ENCODE assay signal across 8 cellular contexts in genomic region chr17:79842656-79843474, GRCh38. TPM values are rescaled to one million over a fixed set of nuclear protein-coding genes. Genes with fewer than 3 reads are reported as not detected.
DNase-seq lines count a peak whose midpoint lies in the region; ATAC-seq and TF ChIP-seq lines count a peak whose summit lies in the region.

No MANE protein-coding gene starts in this region.

- CTCF ChIA-PET in Panc1 (lab: Charles Lee), result interaction anchor here (0.5 to 0.9 kb wide), 5 partner anchors 7 to 94 kb away, joined by 3 to 5 read pairs (median 3); no protein-coding TSS in a partner anchor

- BruUV-seq in Panc1 (replicated peaks; lab: Mats Ljungman, UMichigan), result no TSS peak

- H3K4me3 ChIP-seq in Panc1 (ENCODE audit: low read depth in 2 of 2, low read length in 2 of 2) (peak overlapping the region; percentile 50 to 64), epithelial cell of proximal tubule (ENCODE audit: low read depth, low read length) (peak overlapping the region; percentile 62)

- POLR2A ChIA-PET in Panc1 (lab: Charles Lee), result no interaction called here

- TF ChIP-seq CTCF in Panc1 (IDR thresholded peaks at IDR 0.05), result no peak
- no peak for TF ChIP-seq CTCF in epithelial cell of proximal tubule (conservative IDR thresholded peaks at IDR 0.05; ENCODE audit: low read depth, low read length)

- no peaks in the 10 kb centered on the region for H3K27me3 ChIP-seq in Panc1 (ENCODE audit: control insufficient read depth, insufficient read depth, low read length)

- DNase-seq in DMS 273 (lab: John Stamatoyannopoulos, UW; ENCODE audit: unreplicated experiment) (peak; percentile 66), DMS 273 treated with DMSO at 0.1 percent for 48 hours (lab: John Stamatoyannopoulos, UW) (no peak), Panc1 (ENCODE audit: low read depth, low spot score) (no peak), epithelial cell of proximal tubule (ENCODE audit: low read depth) (no peak), NCI-H2107 treated with DMSO at 0.1 percent for 48 hours (lab: John Stamatoyannopoulos, UW; ENCODE audit: unreplicated experiment) (no peak)
- DNase-seq in stimulated activated CD8-positive, alpha-beta memory T cell treated with anti-CD3 and anti-CD28 coated beads, Interleukin-4, amount 100 ng/mL, for 48 hours, result peak; percentile 51
- DNase-seq in stimulated activated CD4-positive, alpha-beta T cell treated with anti-CD3 and anti-CD28 coated beads, Interleukin-12 subunit alpha, Interleukin-12 subunit beta, amount 100 ng/mL, for 4 hours, result no peak

- peaks cover 25% of the 10 kb centered on the region for H3K4me1 ChIP-seq in Panc1 (ENCODE audit: control insufficient read depth, insufficient read depth, low read length)

- H3K9me3 ChIP-seq in Panc1 (ENCODE audit: control insufficient read depth, insufficient read depth, low read depth, low read length), result no peaks in the 10 kb centered on the region

- no peak for ATAC-seq in Panc1
- no peak for ATAC-seq in GM21515 (IDR thresholded peaks at IDR 0.05; ENCODE audit: unreplicated experiment)

- peak overlapping the region; percentile 59 for H3K27ac ChIP-seq in Panc1 (ENCODE audit: low read length)

- in situ Hi-C loops in Panc1 (cut with HindIII; ENCODE audit: low pct_unique_long_range_greater_than_20kb, low sequenced_read_pairs), result no loop called here

- H3K36me3 ChIP-seq in Panc1 (ENCODE audit: control insufficient read depth, insufficient read depth, low read length), result peaks cover 6% of the 10 kb centered on the region; the same call in 1 of the 2 replicates

- intact Hi-C loops in Panc1 (cut with micrococcal nuclease; ENCODE audit: unreplicated experiment), result loop anchor here (10.0 kb wide), 1 partner anchor 72 kb away; no protein-coding TSS in a partner anchor

RNA-seq across cellular contexts. Expression of gene CBX4, which starts 3.6 kb away (rescaled TPM):
- total RNA-seq in Panc1 (2021; ENCODE audit: unreplicated experiment), result 48.6 TPM
- polyA plus RNA-seq in Panc1 (2012; ENCODE audit: insufficient read length), result 39.2 TPM
- total RNA-seq in epithelial cell of proximal tubule, result 4.8 and 7.4 TPM in 2 replicates

RNA-seq across cellular contexts. Expression of gene CBX8, which starts 46.0 kb away (rescaled TPM):
- total RNA-seq in Panc1 (2021; ENCODE audit: unreplicated experiment) (15.3 TPM), epithelial cell of proximal tubule (3.5 and 4.1 TPM in 2 replicates)
- polyA plus RNA-seq in Panc1 (2012; ENCODE audit: insufficient read length), result 17.3 TPM

Comparison
In these comparisons a context has a peak if more than half of its experiments do, and no peak if none do; other contexts are left out.
1. DNase-seq: peak in DMS 273 (single experiment) and stimulated activated CD8-positive, alpha-beta memory T cell treated with anti-CD3 and anti-CD28 coated beads, Interleukin-4, amount 100 ng/mL, for 48 hours (single experiment); none in DMS 273 treated with DMSO at 0.1 percent for 48 hours (single experiment), Panc1 (single experiment), epithelial cell of proximal tubule (single experiment), NCI-H2107 treated with DMSO at 0.1 percent for 48 hours (single experiment) and stimulated activated CD4-positive, alpha-beta T cell treated with anti-CD3 and anti-CD28 coated beads, Interleukin-12 subunit alpha, Interleukin-12 subunit beta, amount 100 ng/mL, for 4 hours (single experiment).